8 cellular contexts compared by ENCODE assay signal in the genomic region with DNA sequence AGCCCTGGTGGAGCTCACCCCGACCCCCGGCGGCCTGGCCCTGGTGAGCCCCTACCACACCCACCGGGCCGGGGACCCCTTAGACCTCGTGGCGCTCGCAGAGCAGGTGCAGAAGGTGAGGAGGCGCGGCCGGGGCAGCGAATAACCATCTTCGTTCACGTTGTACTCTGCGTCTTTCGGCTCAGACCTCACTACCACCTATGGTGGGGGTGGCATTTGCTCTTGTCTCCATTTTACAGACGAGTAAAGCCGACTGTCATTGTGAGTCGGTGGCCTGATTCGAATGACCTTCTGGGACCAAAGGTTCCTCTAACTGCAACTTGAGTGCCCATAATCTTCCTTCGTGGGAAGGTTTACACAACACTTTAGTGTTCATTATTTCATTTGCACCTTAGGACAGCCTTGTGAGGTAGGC. TPM values are rescaled to one million over a fixed set of nuclear protein-coding genes. Genes with fewer than 3 reads are reported as not detected.
A peak's percentile ranks its signal among the peaks of the same experiment; 100 is the strongest.
DNase-seq lines count a peak whose midpoint lies in the region; ATAC-seq and TF ChIP-seq lines count a peak whose summit lies in the region.

No MANE protein-coding gene starts in this region.

- H3K4me1 Mint-ChIP-seq in CD14-positive monocyte, result peaks cover 26% of the 10 kb centered on the region

- WGBS in thyroid gland, 2 donors, result 0 to 2% methylated on average over 7 to 13 of the region's 21 CpGs

- H3K27ac Mint-ChIP-seq in CD14-positive monocyte, result peak overlapping the region in 6 of 7 donors; percentile 86 to 96 (median 93)

- H3K27ac ChIP-seq in angular gyrus (ENCODE audit: low read depth, low read length) (peak overlapping the region; percentile 64), thyroid gland (peak overlapping the region; percentile 31 to 76 (median 76))

- TF ChIP-seq POLR2A in thyroid gland (IDR thresholded peaks at IDR 0.05), result no peak

- H3K36me3 Mint-ChIP-seq in CD14-positive monocyte, result peaks cover 7 to 17% of the 10 kb centered on the region in 2 donors

- H3K9me3 ChIP-seq in thyroid gland, result no peaks in the 10 kb centered on the region

- ATAC-seq in GM19455 (IDR thresholded peaks at IDR 0.05; ENCODE audit: unreplicated experiment) (peak; percentile 23), HG03565 (IDR thresholded peaks at IDR 0.05; ENCODE audit: unreplicated experiment) (peak; percentile 16), left colon (peak; percentile 41)

- TF ChIP-seq CTCF in CD14-positive monocyte (IDR thresholded peaks at IDR 0.05) (no peak), thyroid gland (IDR thresholded peaks at IDR 0.05) (no peak)

- no peaks in the 10 kb centered on the region for H3K9me3 Mint-ChIP-seq in CD14-positive monocyte

- H3K36me3 ChIP-seq in thyroid gland, result peaks cover 0 to 2% of the 10 kb centered on the region in 2 donors

- DNase-seq in CD14-positive monocyte (ENCODE audit: low spot score), result no peak
- no peak for DNase-seq in left colon
- no peak for DNase-seq in thyroid gland
- DNase-seq in KBM-7, result no peak
- DNase-seq in nucleus accumbens (lab: John Stamatoyannopoulos, UW), result no peak

- H3K4me1 ChIP-seq in thyroid gland, result peaks cover 10 to 23% of the 10 kb centered on the region in 2 donors

- H3K27me3 Mint-ChIP-seq in CD14-positive monocyte (ENCODE audit: low read depth in 3 of 3), result no peaks in the 10 kb centered on the region

- intact Hi-C loops in CD14-positive monocyte (cut with micrococcal nuclease), result loop anchor here (2.0 to 10.0 kb wide), 10 partner anchors 49 to 433 kb away; a partner anchor contains a TSS
- intact Hi-C loops in left colon (cut with DNase I, micrococcal nuclease), result no loop called here
- intact Hi-C loops in thyroid gland (cut with DNase I), result loop anchor here (5.0 kb wide), 1 partner anchor 50 kb away; a partner anchor contains a TSS

- no peaks in the 10 kb centered on the region for H3K27me3 ChIP-seq in thyroid gland

- H3K4me3 Mint-ChIP-seq in CD14-positive monocyte, result peak overlapping the region in 1 of 2 donors; percentile 95

- peak overlapping the region; percentile 86 to 100 (median 97) for H3K4me3 ChIP-seq in thyroid gland (replicated peaks in 1 of 3)

- in situ Hi-C loops in KBM-7 (cut with MboI; ENCODE audit: low pct_unique_long_range_greater_than_20kb, low sequenced_read_pairs), result no loop called here

RNA-seq across cellular contexts. Expression of a gene that starts 0.5 kb away (rescaled TPM):
- 1 to 10 TPM; 3.7 to 9.2 TPM for polyA plus RNA-seq in CD14-positive monocyte
- total RNA-seq in left colon (1 to 10 TPM; 5.6 to 8.7 TPM), thyroid gland (1 to 10 TPM; 4.2 to 7.2 (median 4.7) TPM)

RNA-seq across cellular contexts. Expression of a gene that starts 0.7 kb away (rescaled TPM):
- 10 to 100 TPM; 16.8 to 16.9 TPM for polyA plus RNA-seq in CD14-positive monocyte
- total RNA-seq in left colon (10 to 100 TPM in 1 of 2 donors, 1 to 10 TPM in 1; 7.0 to 10.6 TPM), thyroid gland (10 to 100 TPM; 16.6 to 28.0 (median 24.2) TPM)

RNA-seq across cellular contexts. Expression of a gene that starts 17.3 kb away (rescaled TPM):
- not detected for polyA plus RNA-seq in CD14-positive monocyte
- total RNA-seq in left colon (1 to 10 TPM in 1 of 2 donors, under 1 TPM in 1; 0.20 to 1.6 TPM), thyroid gland (1 to 10 TPM in 1 of 4 donors, under 1 TPM in 1, not detected in 2; 0.11 to 2.6 TPM)

RNA-seq across cellular contexts. Expression of a gene that starts 27.5 kb away (rescaled TPM):
- not detected for polyA plus RNA-seq in CD14-positive monocyte
- total RNA-seq in left colon (not detected), thyroid gland (not detected)

RNA-seq across cellular contexts. Expression of a gene that starts 49.4 kb away (rescaled TPM):
- 1 to 10 TPM; 6.0 to 8.4 TPM for polyA plus RNA-seq in CD14-positive monocyte
- total RNA-seq in left colon, result 10 to 100 TPM; 12.5 to 15.6 TPM
- 10 to 100 TPM; 23.7 to 36.5 (median 28.9) TPM for total RNA-seq in thyroid gland

Comparison
In these comparisons a context has a peak if more than half of its experiments do, and no peak if none do; other contexts are left out.
1. intact Hi-C loops: an anchor here in CD14-positive monocyte (2.0 to 10.0 kb wide) and thyroid gland (5.0 kb wide); none called in left colon.